ENCODE assay signal across 17 cellular contexts in the genomic region with DNA sequence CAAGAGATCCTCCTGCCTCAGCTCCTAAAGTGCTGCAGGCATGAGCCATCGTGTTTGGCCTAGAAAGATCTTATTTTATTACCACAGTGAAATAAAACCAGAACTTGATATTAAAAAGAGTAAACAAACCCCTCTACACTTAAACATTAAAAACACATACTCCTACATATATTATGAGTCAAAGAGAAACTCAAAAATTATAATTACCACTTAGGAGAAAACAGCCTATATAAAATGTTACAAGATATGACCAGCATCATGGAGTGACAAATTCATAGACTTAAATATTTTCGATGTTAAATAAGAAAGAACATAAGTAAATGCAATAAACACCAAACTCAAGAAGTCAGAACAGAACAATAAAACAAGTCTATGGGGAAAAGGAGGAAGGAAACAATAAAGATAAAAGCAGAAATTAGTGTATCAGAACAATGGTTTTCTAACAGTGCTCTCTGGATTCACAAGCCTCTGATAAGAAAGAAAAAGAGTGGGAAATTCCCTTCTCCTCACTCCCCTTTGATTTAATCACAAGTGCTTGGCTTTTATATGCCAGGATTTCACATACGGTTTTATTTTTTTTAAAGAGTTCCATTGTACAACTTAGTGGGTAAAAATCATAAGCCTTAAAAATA. TPM values are rescaled to one million over a fixed set of nuclear protein-coding genes. Genes with fewer than 3 reads are reported as not detected.
A peak's percentile ranks its signal among the peaks of the same experiment; 100 is the strongest.
DNase-seq lines count a peak whose midpoint lies in the region; ATAC-seq and TF ChIP-seq lines count a peak whose summit lies in the region.
"Had no signal": no experiment of that assay in that cellular context is flagged by ENCODE, and none has a peak within 500 bp of the region (broad histone marks: within the 10 kb centered on the region; RNA-seq: fewer than 3 reads in every experiment).

No MANE protein-coding gene starts in this region.

- H3K27me3 Mint-ChIP-seq in CD4-positive, alpha-beta T cell: no peaks in the 10 kb centered on the region
- H3K27me3 Mint-ChIP-seq in activated B cell treated with CpG ODN at 0.5 μM for 24 hours: no peaks in the 10 kb centered on the region
- peaks cover 78% of the 10 kb centered on the region for H3K27me3 Mint-ChIP-seq in MCF 10A (ENCODE audit: insufficient read depth, unreplicated experiment)

- peaks cover 68% of the 10 kb centered on the region for H3K4me1 Mint-ChIP-seq in CD4-positive, alpha-beta T cell (ENCODE audit: low read depth)
- H3K4me1 Mint-ChIP-seq in activated B cell treated with CpG ODN at 0.5 μM for 24 hours: peaks cover 28% of the 10 kb centered on the region
- no peaks in the 10 kb centered on the region for H3K4me1 Mint-ChIP-seq in MCF 10A (ENCODE audit: insufficient read depth, unreplicated experiment)

- intact Hi-C loops in CD4-positive, alpha-beta T cell (cut with DNase I, micrococcal nuclease): loop anchor here in 1 of 2 experiments (5.0 kb wide), 1 partner anchor 50 kb away; no protein-coding TSS in a partner anchor
- intact Hi-C loops in activated B cell treated with CpG ODN at 0.5 μM for 24 hours (cut with micrococcal nuclease) (no loop called here), MCF 10A (cut with micrococcal nuclease) (no loop called here)

- peak overlapping the region; percentile 22 for H3K4me3 Mint-ChIP-seq in CD4-positive, alpha-beta T cell
- H3K4me3 Mint-ChIP-seq in activated B cell treated with CpG ODN at 0.5 μM for 24 hours (peak overlapping the region; percentile 5), MCF 10A (ENCODE audit: unreplicated experiment) (no peak overlapping the region)

- H3K27ac Mint-ChIP-seq in CD4-positive, alpha-beta T cell: peak overlapping the region; percentile 28
- no peak overlapping the region for H3K27ac Mint-ChIP-seq in activated B cell treated with CpG ODN at 0.5 μM for 24 hours
- H3K27ac Mint-ChIP-seq in MCF 10A (ENCODE audit: low read depth, unreplicated experiment): no peak overlapping the region

- no peak overlapping the region for H3K27ac ChIP-seq in CD4-positive, alpha-beta T cell (ENCODE audit: low read depth, low read length)
- H3K27ac ChIP-seq: adrenal gland, heart left ventricle, psoas muscle, testis had no signal

- H3K9me3 ChIP-seq in CD4-positive, alpha-beta T cell (ENCODE audit: control insufficient read depth, low read length): no peaks in the 10 kb centered on the region
- H3K9me3 ChIP-seq: adrenal gland, HAP-1, heart left ventricle, psoas muscle, testis had no signal

- no peaks in the 10 kb centered on the region for H3K9me3 Mint-ChIP-seq in CD4-positive, alpha-beta T cell
- H3K9me3 Mint-ChIP-seq in activated B cell treated with CpG ODN at 0.5 μM for 24 hours: no peaks in the 10 kb centered on the region
- no peaks in the 10 kb centered on the region for H3K9me3 Mint-ChIP-seq in MCF 10A (ENCODE audit: unreplicated experiment)

- DNase-seq in A172 (ENCODE audit: low spot score) (peak; percentile 31), activated B cell treated with CpG ODN at 0.5 μM for 24 hours (no peak), glomerular endothelial cell (ENCODE audit: extremely low read depth, low read depth, low spot score) (peak; percentile 58), NCI-H510A treated with DMSO at 0.1 percent for 48 hours (lab: John Stamatoyannopoulos, UW) (no peak), MCF 10A (ENCODE audit: unreplicated experiment) (no peak)
- DNase-seq in CD4-positive, alpha-beta T cell: no peak
- DNase-seq: adrenal gland, C1 segment of cervical spinal cord, heart left ventricle, KG1, NCI-H1436, NCI-H526, psoas muscle, testis had no signal

- no peak for ATAC-seq in CD4-positive, alpha-beta T cell (ENCODE audit: poor library complexity)
- ATAC-seq in activated B cell treated with CpG ODN at 0.5 μM for 24 hours (ENCODE audit: low read depth) (no peak), GM18502 (IDR thresholded peaks at IDR 0.05; ENCODE audit: poor library complexity, unreplicated experiment) (no peak)
- ATAC-seq: heart left ventricle, psoas muscle had no signal

- TF ChIP-seq CTCF in CD4-positive, alpha-beta T cell (IDR thresholded peaks at IDR 0.05): no peak
- TF ChIP-seq CTCF in activated B cell treated with CpG ODN at 0.5 μM for 24 hours (IDR thresholded peaks at IDR 0.05): no peak
- TF ChIP-seq CTCF in MCF 10A (IDR thresholded peaks at IDR 0.05; ENCODE audit: unreplicated experiment): no peak

- H3K36me3 Mint-ChIP-seq in CD4-positive, alpha-beta T cell (ENCODE audit: low read depth): peaks cover 70% of the 10 kb centered on the region
- H3K36me3 Mint-ChIP-seq in activated B cell treated with CpG ODN at 0.5 μM for 24 hours (ENCODE audit: low read depth) (peaks cover 20% of the 10 kb centered on the region), MCF 10A (ENCODE audit: insufficient read depth, unreplicated experiment) (no peaks in the 10 kb centered on the region)

- CTCF ChIA-PET in CD4-positive, alpha-beta T cell (lab: Charles Lee): no interaction called here
- CTCF ChIA-PET in activated B cell treated with CpG ODN at 0.5 μM for 24 hours (lab: Charles Lee): no interaction called here
- CTCF ChIA-PET in MCF 10A (lab: Yijun Ruan, JAX): no interaction called here

- POLR2A ChIA-PET in CD4-positive, alpha-beta T cell (lab: Charles Lee): interaction anchor here (1.5 kb wide), 1 partner anchor 34 kb away, joined by 3 read pairs; no protein-coding TSS in a partner anchor
- POLR2A ChIA-PET in activated B cell treated with CpG ODN at 0.5 μM for 24 hours (lab: Charles Lee) (no interaction called here), MCF 10A (lab: Yijun Ruan, JAX) (no interaction called here)

- BruUV-seq in MCF 10A (replicated peaks; lab: Mats Ljungman, UMichigan): no TSS peak

- H3K27me3 ChIP-seq in CD4-positive, alpha-beta T cell (ENCODE audit: control insufficient read depth, insufficient read depth, low read length): no peaks in the 10 kb centered on the region
- H3K27me3 ChIP-seq: adrenal gland, testis had no signal

RNA-seq across cellular contexts. Expression of gene SKAP1, which starts 23.0 kb away (rescaled TPM):
- total RNA-seq in A172 (2014; rRNA removed; shearing (Covaris generic)): 2.6 TPM in 1 of 2 replicates, not detected in the other
- 10 to 100 TPM; 92.0 to 95.1 TPM for total RNA-seq in CD4-positive, alpha-beta T cell
- total RNA-seq in activated B cell treated with CpG ODN at 0.5 μM for 24 hours (24.3 and 25.3 TPM in 2 replicates), glomerular endothelial cell (0.58 and 0.99 TPM in 2 replicates), MCF 10A (2022) (not detected in 2 replicates)
- total RNA-seq: RPMI7951 had no signal

Comparison
In these comparisons a context has a peak if more than half of its experiments do, and no peak if none do; other contexts are left out.
1. DNase-seq: peak in A172 (single experiment) and glomerular endothelial cell (single experiment); none in CD4-positive, alpha-beta T cell (0 of 10), activated B cell treated with CpG ODN at 0.5 μM for 24 hours (single experiment), NCI-H510A treated with DMSO at 0.1 percent for 48 hours (single experiment) and MCF 10A (single experiment).